26 cellular contexts compared by ENCODE assay signal in genomic region chr4:79743014-79743413, GRCh38.
"Had no signal": no experiment of that assay in that cellular context is flagged by ENCODE, and none has a peak within 500 bp of the region (broad histone marks: within the 10 kb centered on the region; RNA-seq: fewer than 3 reads in every experiment).

No MANE protein-coding gene starts in this region.

- DNase-seq: stimulated activated CD4-positive, alpha-beta T cell treated with anti-CD3 and anti-CD28 coated beads, Interleukin-2, amount 100 ng/mL, for 48 hours; stimulated activated CD4-positive, alpha-beta T cell treated with anti-CD3 and anti-CD28 coated beads, Interleukin-4, amount 100 ng/mL, for 1 hour; stimulated activated CD4-positive, alpha-beta T cell treated with anti-CD3 and anti-CD28 coated beads, Interleukin-4, amount 100 ng/mL, for 24 hours; stimulated activated CD4-positive, alpha-beta T cell treated with anti-CD3 and anti-CD28 coated beads, Interleukin-4, amount 100 ng/mL, for 4 hours; stimulated activated CD8-positive, alpha-beta memory T cell treated with anti-CD3 and anti-CD28 coated beads, Interleukin-4, amount 100 ng/mL, for 48 hours; stimulated activated naive B cell treated with anti-CD40 and anti-IgM and Interleukin-4, amounts not matched to agents 10 μg/mL and 1 μg/mL and 100 μg/mL, for 72 hours; stimulated activated naive CD4-positive, alpha-beta T cell; stimulated activated naive CD4-positive, alpha-beta T cell treated with Interleukin-2 at 50 U/mL for 16 hours; stimulated activated naive CD8-positive, alpha-beta T cell treated with anti-CD3 and anti-CD28 coated beads, Interleukin-15, amount 100 ng/mL, for 72 hours; stimulated activated naive CD8-positive, alpha-beta T cell treated with anti-CD3 and anti-CD28 coated beads, Interleukin-15, Interleukin-2, amounts not matched to agents 100 U/mL and 50 U/mL, for 24 hours; stomach; substantia nigra; testis; thyroid gland; tibial artery; transverse colon; trophoblast cell; upper lobe of left lung; upper lobe of right lung; uterus had no signal

- H3K27ac ChIP-seq: stomach, suprapubic skin, testis, thoracic aorta, thyroid gland, tibial artery, tibial nerve, transverse colon, upper lobe of left lung, upper lobe of right lung, uterus, vagina had no signal

- H3K4me1 ChIP-seq: stomach, suprapubic skin, testis, thyroid gland, tibial nerve, transverse colon, upper lobe of left lung, upper lobe of right lung, uterus, vagina had no signal

- H3K9me3 ChIP-seq: stomach, suprapubic skin, testis, thoracic aorta, thyroid gland, tibial artery, tibial nerve, transverse colon, upper lobe of left lung, upper lobe of right lung, uterus, vagina had no signal

- H3K36me3 ChIP-seq: stomach, suprapubic skin, thoracic aorta, thyroid gland, tibial artery, tibial nerve, transverse colon, upper lobe of left lung, upper lobe of right lung, uterus, vagina had no signal

- H3K27me3 ChIP-seq: stomach, suprapubic skin, testis, thyroid gland, tibial artery, tibial nerve, transverse colon, upper lobe of left lung, upper lobe of right lung, uterus, vagina had no signal

- ATAC-seq: stimulated activated effector memory CD8-positive, alpha-beta T cell treated with anti-CD3 and anti-CD28 coated beads, Interleukin-12 subunit alpha, Interleukin-12 subunit beta, amount 100 ng/mL, for 72 hours; stimulated activated memory B cell treated with anti-CD40 and anti-IgM and Interleukin-4, amounts not matched to agents 10 μg/mL and 1 μg/mL and 100 μg/mL, for 72 hours; stimulated activated naive B cell treated with anti-CD40 and anti-IgM and Interleukin-4, amounts not matched to agents 10 μg/mL and 1 μg/mL and 100 μg/mL, for 72 hours; stimulated activated naive CD8-positive, alpha-beta T cell treated with anti-CD3 and anti-CD28 coated beads, Interleukin-15, amount 100 ng/mL, for 72 hours; stimulated activated naive CD8-positive, alpha-beta T cell treated with anti-CD3 and anti-CD28 coated beads, Interleukin-15, Interleukin-2, amounts not matched to agents 100 U/mL and 50 U/mL, for 24 hours; upper lobe of right lung had no signal

- H3K4me3 ChIP-seq: stomach, suprapubic skin, testis, thoracic aorta, thyroid gland, tibial artery, tibial nerve, transverse colon, upper lobe of left lung, upper lobe of right lung, uterus, vagina had no signal
